Comparison of ENCODE assay signal across 10 cellular contexts in the genomic region with DNA sequence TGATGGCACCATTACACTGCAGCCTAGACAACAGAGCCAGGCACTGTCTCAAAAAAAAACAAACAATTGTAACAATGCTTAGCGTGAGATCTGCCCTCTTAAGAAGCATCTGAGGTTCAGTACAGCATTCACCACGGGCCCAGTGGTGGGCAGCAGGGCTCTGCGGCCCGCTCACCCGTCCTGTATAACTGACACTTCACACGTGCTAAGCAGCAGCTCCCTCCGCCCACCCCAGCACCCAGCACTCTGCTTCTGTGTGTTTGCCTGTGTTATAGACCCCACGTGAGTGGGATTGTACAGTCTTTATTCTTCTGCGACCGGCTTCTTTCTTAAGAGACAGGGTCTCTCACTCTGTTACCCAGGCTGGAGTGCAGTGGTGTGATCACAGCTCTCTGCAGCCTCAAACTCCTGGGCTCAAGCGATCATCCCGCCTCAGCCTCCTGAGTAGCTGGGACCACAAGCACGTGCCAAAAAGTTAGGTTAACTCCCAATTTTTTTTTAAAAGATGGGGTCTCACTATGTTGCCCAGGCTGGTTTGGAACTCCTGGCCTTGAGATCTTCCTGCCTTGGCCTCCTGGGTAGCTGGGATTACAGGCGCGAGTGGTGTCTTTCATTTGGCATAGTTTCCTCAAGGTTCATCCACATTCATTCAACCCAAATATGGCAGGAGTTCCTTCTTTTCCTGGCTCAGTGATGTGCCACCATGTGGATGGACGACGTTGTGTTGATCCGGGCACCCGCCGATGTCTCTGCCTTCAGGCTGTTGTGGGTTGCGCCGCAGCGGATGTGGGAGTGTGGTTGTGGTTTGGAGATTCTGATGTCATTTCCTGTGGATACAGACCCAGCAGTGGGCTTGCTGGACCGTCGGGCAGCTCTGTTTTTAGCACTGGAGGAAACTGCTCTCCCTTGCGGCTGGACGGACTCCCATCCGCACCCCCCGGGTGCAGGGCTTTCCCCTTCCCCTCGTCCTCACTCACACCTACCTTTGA.
DNase-seq lines count a peak whose midpoint lies in the region; ATAC-seq and TF ChIP-seq lines count a peak whose summit lies in the region.
"Had no signal": no experiment of that assay in that cellular context is flagged by ENCODE, and none has a peak within 500 bp of the region (broad histone marks: within the 10 kb centered on the region; RNA-seq: fewer than 3 reads in every experiment).

No MANE protein-coding gene starts in this region.

- no peaks in the 10 kb centered on the region for H4K20me1 ChIP-seq in Loucy (ENCODE audit: insufficient read depth, low read length, poor library complexity, severe bottlenecking)

- no peaks in the 10 kb centered on the region for H3K9me2 ChIP-seq in Loucy (replicated peaks; ENCODE audit: low read depth, low read length)

- peaks cover 54% of the 10 kb centered on the region for H3K4me1 ChIP-seq in Loucy (ENCODE audit: insufficient read depth, low read length, poor library complexity, severe bottlenecking)
- H3K4me1 ChIP-seq: adrenal gland had no signal

- peak; percentile 78 for ATAC-seq in GM19043 (IDR thresholded peaks at IDR 0.05; ENCODE audit: low read depth, unreplicated experiment)

- H2AFZ ChIP-seq in Loucy (ENCODE audit: low read length): no peak overlapping the region

- H3K9me3 ChIP-seq in Loucy (ENCODE audit: insufficient read depth, low read depth, low read length) (no peaks in the 10 kb centered on the region), MG63 (no peaks in the 10 kb centered on the region)
- H3K9me3 ChIP-seq: adrenal gland, tibial nerve had no signal

- H3K9ac ChIP-seq in Loucy (ENCODE audit: low read depth, low read length, poor library complexity, severe bottlenecking): peak overlapping the region; percentile 24

- H3K4me3 ChIP-seq in Loucy (ENCODE audit: low read length, poor library complexity, severe bottlenecking) (peak overlapping the region; percentile 43), MG63 (no peak overlapping the region)
- H3K4me3 ChIP-seq: adrenal gland, tibial nerve had no signal

- H3F3A ChIP-seq in Loucy (ENCODE audit: low read depth): no peaks in the 10 kb centered on the region

- H3K27me3 ChIP-seq in Loucy (ENCODE audit: insufficient read depth, low read length, poor library complexity, severe bottlenecking) (no peaks in the 10 kb centered on the region), MG63 (no peaks in the 10 kb centered on the region)
- H3K27me3 ChIP-seq: adrenal gland, tibial nerve had no signal

- H3K79me2 ChIP-seq in Loucy (ENCODE audit: insufficient read depth, low read length): peaks cover 9% of the 10 kb centered on the region; the same call in 1 of the 2 replicates

- H3K4me2 ChIP-seq in Loucy (ENCODE audit: low read depth, low read length, poor library complexity, severe bottlenecking): peak overlapping the region; percentile 76

- peak; percentile 32 for TF ChIP-seq CTCF in Loucy (conservative IDR thresholded peaks at IDR 0.05; ENCODE audit: low read length)

- DNase-seq in activated CD8-positive, alpha-beta memory T cell treated with anti-CD3 and anti-CD28 coated beads, Interleukin-2, amount 50 U/mL, for 1 hour (ENCODE audit: extremely low read depth): peak; percentile 54
- DNase-seq in fibroblast of peridontal ligament (ENCODE audit: extremely low read depth): peak; percentile 57
- DNase-seq in stimulated activated CD4-positive, alpha-beta T cell treated with anti-CD3 and anti-CD28 coated beads, Interleukin-2, amount 100 ng/mL, for 4 hours (ENCODE audit: low read depth): peak; percentile 26
- DNase-seq in MG63: no peak
- DNase-seq in NCI-H1417 treated with DMSO at 0.1 percent for 48 hours (lab: John Stamatoyannopoulos, UW): no peak
- DNase-seq in iPS-NIHi11 (ENCODE audit: low spot score): no peak

- H3K36me3 ChIP-seq in Loucy (ENCODE audit: insufficient read depth, low read length) (peaks cover 63% of the 10 kb centered on the region; the same call in 1 of the 2 replicates), MG63 (no peaks in the 10 kb centered on the region)

Comparison
In these comparisons a context has a peak if more than half of its experiments do, and no peak if none do; other contexts are left out.
1. DNase-seq: peak in activated CD8-positive, alpha-beta memory T cell treated with anti-CD3 and anti-CD28 coated beads, Interleukin-2, amount 50 U/mL, for 1 hour (single experiment), fibroblast of peridontal ligament (single experiment) and stimulated activated CD4-positive, alpha-beta T cell treated with anti-CD3 and anti-CD28 coated beads, Interleukin-2, amount 100 ng/mL, for 4 hours (single experiment); none in MG63 (single experiment), NCI-H1417 treated with DMSO at 0.1 percent for 48 hours (single experiment) and iPS-NIHi11 (single experiment).